In the genomic region with DNA sequence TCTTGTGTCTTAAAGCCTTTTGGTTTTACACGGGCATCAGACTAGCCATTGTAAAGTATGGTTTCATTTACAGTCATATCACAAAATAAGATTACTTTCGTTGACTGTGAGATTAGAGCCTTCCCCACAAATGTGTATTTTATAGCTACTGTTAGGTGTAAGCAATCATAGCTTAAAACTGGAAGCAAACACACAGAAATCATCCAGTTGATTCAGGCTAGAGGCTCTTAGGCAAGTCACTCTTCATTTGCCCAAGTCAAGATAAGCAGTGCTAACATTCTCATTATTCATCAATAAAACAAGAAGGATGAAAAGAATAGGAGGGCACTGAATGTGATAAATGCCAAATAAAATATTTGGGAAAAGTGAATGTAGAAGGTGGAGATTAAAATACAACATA, we compare ENCODE assay signal across 27 cellular contexts.
"Had no signal": no experiment of that assay in that cellular context is flagged by ENCODE, and none has a peak within 500 bp of the region (broad histone marks: within the 10 kb centered on the region; RNA-seq: fewer than 3 reads in every experiment).

No MANE protein-coding gene starts in this region.

- H3K9me3 ChIP-seq: left lung, neutrophil, psoas muscle, right lobe of liver, tibial nerve, uterus had no signal

- DNase-seq: hypothalamus; immature natural killer cell; kidney; left colon; left lung; mesendoderm; naive B cell; natural killer cell; nephron progenitor cell; occipital lobe; psoas muscle; right lobe of liver; stimulated activated CD4-positive, alpha-beta T cell treated with anti-CD3 and anti-CD28 coated beads, Interleukin-1b, Interleukin-23, amount 100 ng/mL, for 48 hours; stimulated activated CD4-positive, alpha-beta T cell treated with anti-CD3 and anti-CD28 coated beads, Interleukin-2, amount 100 ng/mL, for 48 hours; stimulated activated CD4-positive, alpha-beta T cell treated with anti-CD3 and anti-CD28 coated beads, Interleukin-4, amount 100 ng/mL, for 4 hours; stimulated activated CD8-positive, alpha-beta memory T cell treated with anti-CD3 and anti-CD28 coated beads, Interleukin-4, amount 100 ng/mL, for 48 hours; stimulated activated naive CD4-positive, alpha-beta T cell treated with Interleukin-2 at 50 U/mL for 16 hours; stimulated activated naive CD8-positive, alpha-beta T cell treated with anti-CD3 and anti-CD28 coated beads, Interleukin-15, amount 100 ng/mL, for 72 hours; substantia nigra; uterus had no signal

- H3K36me3 ChIP-seq: left lung, neural progenitor cell, neutrophil, right lobe of liver, tibial nerve, uterus had no signal

- H3K27me3 ChIP-seq: left lung, neural progenitor cell, neutrophil, right lobe of liver, tibial nerve, uterus had no signal

- H3K4me3 ChIP-seq: left lung, lung, neural progenitor cell, psoas muscle, right lobe of liver, smooth muscle cell, tibial nerve, uterus had no signal

- H3K27ac ChIP-seq: left lung, neural progenitor cell, neutrophil, parathyroid adenoma, psoas muscle, right lobe of liver, tibial nerve, uterus had no signal

- ATAC-seq: left colon; left lung; natural killer cell; psoas muscle; right lobe of liver; stimulated activated memory B cell treated with anti-CD40 and anti-IgM and Interleukin-4, amounts not matched to agents 10 μg/mL and 1 μg/mL and 100 μg/mL, for 72 hours; stimulated activated naive CD8-positive, alpha-beta T cell treated with anti-CD3 and anti-CD28 coated beads, Interleukin-15, amount 100 ng/mL, for 72 hours had no signal

- H3K4me1 ChIP-seq: left lung, neural progenitor cell, parathyroid adenoma, psoas muscle, right lobe of liver, tibial nerve, uterus had no signal
